Comparison of ENCODE assay signal across 8 cellular contexts in the genomic region with DNA sequence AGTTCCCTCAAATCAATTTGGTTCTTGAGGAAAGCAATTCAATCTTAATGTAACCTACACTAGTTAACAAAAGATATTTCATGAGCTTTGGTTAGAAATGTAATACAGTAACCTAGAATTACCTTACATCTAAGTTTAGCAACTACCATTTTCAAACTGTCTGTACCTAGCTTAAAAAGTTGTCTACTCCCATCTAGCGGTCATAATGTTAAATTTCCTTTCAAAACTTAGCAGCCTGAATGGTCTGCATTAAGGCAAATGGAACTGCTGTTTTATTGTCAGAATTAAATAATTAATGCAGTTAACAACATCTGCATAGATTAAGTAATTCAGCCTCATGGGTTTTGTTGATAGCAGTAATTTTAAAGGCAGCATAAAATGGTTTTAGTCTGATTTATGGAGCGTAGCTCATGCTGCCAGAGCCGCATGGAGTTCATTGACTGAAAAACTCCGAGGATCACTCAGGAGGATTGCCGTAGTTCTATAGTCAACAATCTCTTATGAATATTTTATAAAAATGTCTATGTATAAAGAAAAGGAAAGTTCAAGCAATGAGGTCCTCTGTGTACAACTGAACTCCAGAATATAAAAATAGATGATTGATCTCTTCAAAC.
DNase-seq lines count a peak whose midpoint lies in the region; ATAC-seq and TF ChIP-seq lines count a peak whose summit lies in the region.

No MANE protein-coding gene starts in this region.

- no peak overlapping the region; the same call in 1 of the 2 replicates for H2AFZ ChIP-seq in Loucy (ENCODE audit: low read length)

- H3K4me3 ChIP-seq in Loucy (ENCODE audit: low read length, poor library complexity, severe bottlenecking): no peak overlapping the region
- no peak overlapping the region for H3K4me3 ChIP-seq in Peyer's patch
- no peak overlapping the region for H3K4me3 ChIP-seq in esophagus squamous epithelium
- no peak overlapping the region for H3K4me3 ChIP-seq in prostate gland

- intact Hi-C loops in esophagus squamous epithelium (cut with DNase I): no loop called here
- intact Hi-C loops in prostate gland (cut with DNase I): no loop called here

- H3K27me3 ChIP-seq in Loucy (ENCODE audit: insufficient read depth, low read length, poor library complexity, severe bottlenecking): no peaks in the 10 kb centered on the region
- no peaks in the 10 kb centered on the region for H3K27me3 ChIP-seq in Peyer's patch
- no peaks in the 10 kb centered on the region for H3K27me3 ChIP-seq in esophagus squamous epithelium
- H3K27me3 ChIP-seq in prostate gland (replicated peaks; ENCODE audit: insufficient read depth): no peaks in the 10 kb centered on the region

- H3K36me3 ChIP-seq in Loucy (ENCODE audit: insufficient read depth, low read length) (no peaks in the 10 kb centered on the region), Peyer's patch (no peaks in the 10 kb centered on the region), esophagus squamous epithelium (no peaks in the 10 kb centered on the region), prostate gland (no peaks in the 10 kb centered on the region)

- H3F3A ChIP-seq in Loucy (ENCODE audit: low read depth): no peaks in the 10 kb centered on the region

- H4K20me1 ChIP-seq in Loucy (ENCODE audit: insufficient read depth, low read length, poor library complexity, severe bottlenecking): no peaks in the 10 kb centered on the region

- H3K27ac ChIP-seq in Peyer's patch: no peak overlapping the region
- H3K27ac ChIP-seq in esophagus squamous epithelium: no peak overlapping the region
- H3K27ac ChIP-seq in prostate gland: no peak overlapping the region

- DNase-seq in HCEC 1CT (peak; percentile 65), Peyer's patch (no peak), esophagus squamous epithelium (lab: John Stamatoyannopoulos, UW) (no peak), prostate gland (ENCODE audit: low spot score) (no peak), HuH-7.5 (ENCODE audit: low spot score) (no peak)

- no peak overlapping the region for H3K9ac ChIP-seq in Loucy (ENCODE audit: low read depth, low read length, poor library complexity, severe bottlenecking)

- H3K4me1 ChIP-seq in Loucy (ENCODE audit: insufficient read depth, low read length, poor library complexity, severe bottlenecking) (no peaks in the 10 kb centered on the region), Peyer's patch (no peaks in the 10 kb centered on the region), esophagus squamous epithelium (no peaks in the 10 kb centered on the region), prostate gland (replicated peaks) (no peaks in the 10 kb centered on the region)

- 63 to 68% methylated on average over 5 of the region's 5 CpGs for WGBS in esophagus squamous epithelium, 2 donors
- WGBS in prostate gland: 67% methylated on average over 5 of the region's 5 CpGs

- no peaks in the 10 kb centered on the region for H3K9me2 ChIP-seq in Loucy (replicated peaks; ENCODE audit: low read depth, low read length)

- H3K4me2 ChIP-seq in Loucy (ENCODE audit: low read depth, low read length, poor library complexity, severe bottlenecking): no peak overlapping the region

- H3K9me3 ChIP-seq in Loucy (ENCODE audit: insufficient read depth, low read depth, low read length) (no peaks in the 10 kb centered on the region), Peyer's patch (no peaks in the 10 kb centered on the region), esophagus squamous epithelium (no peaks in the 10 kb centered on the region), prostate gland (no peaks in the 10 kb centered on the region)

- no peak for ATAC-seq in activated CD4-positive, CD25-positive, alpha-beta regulatory T cell treated with anti-CD3 and anti-CD28 coated beads, Interleukin-2, amount 50 U/mL, for 24 hours

- TF ChIP-seq CTCF in GM12873 (IDR thresholded peaks at IDR 0.05; ENCODE audit: insufficient read depth, low read depth, low read length, missing control alignments): peak; percentile 54
- peak; percentile 76 for TF ChIP-seq CTCF in Loucy (conservative IDR thresholded peaks at IDR 0.05; ENCODE audit: low read length)
- peak in 4 of 6 experiments; percentile 11 to 51 (median 47) for TF ChIP-seq CTCF in Peyer's patch (IDR thresholded peaks at IDR 0.05)
- peak in 5 of 6 experiments; percentile 11 to 42 (median 25) for TF ChIP-seq CTCF in esophagus squamous epithelium (IDR thresholded peaks at IDR 0.05)
- TF ChIP-seq CTCF in prostate gland (IDR thresholded peaks at IDR 0.05): peak in 3 of 4 experiments; percentile 42 to 47 (median 45)

- TF ChIP-seq POLR2A in Peyer's patch (IDR thresholded peaks at IDR 0.05) (no peak), esophagus squamous epithelium (IDR thresholded peaks at IDR 0.05) (no peak), prostate gland (IDR thresholded peaks at IDR 0.05) (no peak)

- H3K79me2 ChIP-seq in Loucy (ENCODE audit: insufficient read depth, low read length): no peaks in the 10 kb centered on the region

Comparison
In these comparisons a context has a peak if more than half of its experiments do, and no peak if none do; other contexts are left out.
1. CTCF ChIP-seq: peak in every context shown above with its lines; median percentile 76 in Loucy; 54 in GM12873; 47 in Peyer's patch; 45 in prostate gland; 25 in esophagus squamous epithelium.